22 cellular contexts compared by ENCODE assay signal in the genomic region with DNA sequence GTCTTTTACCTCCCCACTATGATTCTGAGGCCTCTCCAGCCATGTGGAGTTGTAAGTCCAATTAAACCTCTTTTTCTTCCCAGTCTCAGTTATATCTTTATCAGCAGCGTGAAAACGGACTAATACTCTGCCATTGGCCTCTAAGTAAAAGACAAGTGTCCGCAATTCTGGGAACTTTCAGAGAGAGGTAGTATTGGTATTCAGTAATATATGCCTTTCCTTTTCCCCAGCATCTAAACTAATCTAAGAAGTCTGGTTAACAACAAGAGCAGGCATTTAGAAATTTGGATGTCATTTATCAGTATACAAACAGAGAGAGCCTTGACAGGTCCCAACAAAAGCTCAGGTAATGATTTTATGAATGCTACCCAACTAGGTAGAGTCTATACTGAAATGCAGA.
"Had no signal": no experiment of that assay in that cellular context is flagged by ENCODE, and none has a peak within 500 bp of the region (broad histone marks: within the 10 kb centered on the region; RNA-seq: fewer than 3 reads in every experiment).

No MANE protein-coding gene starts in this region.

- FAIRE-seq: RCC 7860 had no signal

- H3K9me3 ChIP-seq: MG63, SJSA1 had no signal

- H3K36me3 ChIP-seq: MG63, SJSA1 had no signal

- H3K27ac ChIP-seq: HL-60, SJSA1, SK-N-MC had no signal

- H3K27me3 ChIP-seq: MG63, SJSA1 had no signal

- H3K4me1 ChIP-seq: SJSA1 had no signal

- DNase-seq: Karpas-422, KG1, MG63, NCI-H1092, NCI-H1105 treated with DMSO at 0.1 percent for 48 hours, NCI-H1436, NCI-H187, NCI-H2029, NCI-H2081 treated with DMSO at 0.1 percent for 48 hours, NCI-H2171, NCI-H226, NCI-H446, NCI-H510A, NCI-H524 treated with DMSO at 0.1 percent for 48 hours, NCI-H774, Right ventricle myocardium superior, RPMI8226, SIG-M5 had no signal

- H3K4me3 ChIP-seq: MG63, SJSA1, SK-N-MC had no signal
